ENCODE assay signal across 1 cellular context in genomic region chr14:91060472-91061308, GRCh38.
TF ChIP-seq lines count a peak whose summit lies in the region.

TSS of gene RPS6KA5 (minus strand) at chr14:91060641. CDS start at chr14:91060434, 207 bp downstream.

TF ChIP-seq in GM12878, 131 proteins besides CTCF, POLR2A, EP300 and RAD21 (continued from another document and continues in another):
- TF ChIP-seq, protein P1, sequence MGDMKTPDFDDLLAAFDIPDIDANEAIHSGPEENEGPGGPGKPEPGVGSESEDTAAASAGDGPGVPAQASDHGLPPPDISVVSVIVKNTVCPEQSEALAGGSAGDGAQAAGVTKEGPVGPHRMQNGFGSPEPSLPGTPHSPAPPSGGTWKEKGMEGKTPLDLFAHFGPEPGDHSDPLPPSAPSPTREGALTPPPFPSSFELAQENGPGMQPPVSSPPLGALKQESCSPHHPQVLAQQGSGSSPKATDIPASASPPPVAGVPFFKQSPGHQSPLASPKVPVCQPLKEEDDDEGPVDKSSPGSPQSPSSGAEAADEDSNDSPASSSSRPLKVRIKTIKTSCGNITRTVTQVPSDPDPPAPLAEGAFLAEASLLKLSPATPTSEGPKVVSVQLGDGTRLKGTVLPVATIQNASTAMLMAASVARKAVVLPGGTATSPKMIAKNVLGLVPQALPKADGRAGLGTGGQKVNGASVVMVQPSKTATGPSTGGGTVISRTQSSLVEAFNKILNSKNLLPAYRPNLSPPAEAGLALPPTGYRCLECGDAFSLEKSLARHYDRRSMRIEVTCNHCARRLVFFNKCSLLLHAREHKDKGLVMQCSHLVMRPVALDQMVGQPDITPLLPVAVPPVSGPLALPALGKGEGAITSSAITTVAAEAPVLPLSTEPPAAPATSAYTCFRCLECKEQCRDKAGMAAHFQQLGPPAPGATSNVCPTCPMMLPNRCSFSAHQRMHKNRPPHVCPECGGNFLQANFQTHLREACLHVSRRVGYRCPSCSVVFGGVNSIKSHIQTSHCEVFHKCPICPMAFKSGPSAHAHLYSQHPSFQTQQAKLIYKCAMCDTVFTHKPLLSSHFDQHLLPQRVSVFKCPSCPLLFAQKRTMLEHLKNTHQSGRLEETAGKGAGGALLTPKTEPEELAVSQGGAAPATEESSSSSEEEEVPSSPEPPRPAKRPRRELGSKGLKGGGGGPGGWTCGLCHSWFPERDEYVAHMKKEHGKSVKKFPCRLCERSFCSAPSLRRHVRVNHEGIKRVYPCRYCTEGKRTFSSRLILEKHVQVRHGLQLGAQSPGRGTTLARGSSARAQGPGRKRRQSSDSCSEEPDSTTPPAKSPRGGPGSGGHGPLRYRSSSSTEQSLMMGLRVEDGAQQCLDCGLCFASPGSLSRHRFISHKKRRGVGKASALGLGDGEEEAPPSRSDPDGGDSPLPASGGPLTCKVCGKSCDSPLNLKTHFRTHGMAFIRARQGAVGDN (IDR thresholded peaks at IDR 0.05), result peak; percentile 64
- TF ChIP-seq, protein P2, sequence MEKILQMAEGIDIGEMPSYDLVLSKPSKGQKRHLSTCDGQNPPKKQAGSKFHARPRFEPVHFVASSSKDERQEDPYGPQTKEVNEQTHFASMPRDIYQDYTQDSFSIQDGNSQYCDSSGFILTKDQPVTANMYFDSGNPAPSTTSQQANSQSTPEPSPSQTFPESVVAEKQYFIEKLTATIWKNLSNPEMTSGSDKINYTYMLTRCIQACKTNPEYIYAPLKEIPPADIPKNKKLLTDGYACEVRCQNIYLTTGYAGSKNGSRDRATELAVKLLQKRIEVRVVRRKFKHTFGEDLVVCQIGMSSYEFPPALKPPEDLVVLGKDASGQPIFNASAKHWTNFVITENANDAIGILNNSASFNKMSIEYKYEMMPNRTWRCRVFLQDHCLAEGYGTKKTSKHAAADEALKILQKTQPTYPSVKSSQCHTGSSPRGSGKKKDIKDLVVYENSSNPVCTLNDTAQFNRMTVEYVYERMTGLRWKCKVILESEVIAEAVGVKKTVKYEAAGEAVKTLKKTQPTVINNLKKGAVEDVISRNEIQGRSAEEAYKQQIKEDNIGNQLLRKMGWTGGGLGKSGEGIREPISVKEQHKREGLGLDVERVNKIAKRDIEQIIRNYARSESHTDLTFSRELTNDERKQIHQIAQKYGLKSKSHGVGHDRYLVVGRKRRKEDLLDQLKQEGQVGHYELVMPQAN (conservative IDR thresholded peaks at IDR 0.05), result peak; percentile 94
- no peak; the same call in 2 of the 3 replicates for TF ChIP-seq POU2F2 (IDR thresholded peaks at IDR 0.05; ENCODE audit: borderline replicate concordance, low read depth, low read length)
- TF ChIP-seq, protein P3, sequence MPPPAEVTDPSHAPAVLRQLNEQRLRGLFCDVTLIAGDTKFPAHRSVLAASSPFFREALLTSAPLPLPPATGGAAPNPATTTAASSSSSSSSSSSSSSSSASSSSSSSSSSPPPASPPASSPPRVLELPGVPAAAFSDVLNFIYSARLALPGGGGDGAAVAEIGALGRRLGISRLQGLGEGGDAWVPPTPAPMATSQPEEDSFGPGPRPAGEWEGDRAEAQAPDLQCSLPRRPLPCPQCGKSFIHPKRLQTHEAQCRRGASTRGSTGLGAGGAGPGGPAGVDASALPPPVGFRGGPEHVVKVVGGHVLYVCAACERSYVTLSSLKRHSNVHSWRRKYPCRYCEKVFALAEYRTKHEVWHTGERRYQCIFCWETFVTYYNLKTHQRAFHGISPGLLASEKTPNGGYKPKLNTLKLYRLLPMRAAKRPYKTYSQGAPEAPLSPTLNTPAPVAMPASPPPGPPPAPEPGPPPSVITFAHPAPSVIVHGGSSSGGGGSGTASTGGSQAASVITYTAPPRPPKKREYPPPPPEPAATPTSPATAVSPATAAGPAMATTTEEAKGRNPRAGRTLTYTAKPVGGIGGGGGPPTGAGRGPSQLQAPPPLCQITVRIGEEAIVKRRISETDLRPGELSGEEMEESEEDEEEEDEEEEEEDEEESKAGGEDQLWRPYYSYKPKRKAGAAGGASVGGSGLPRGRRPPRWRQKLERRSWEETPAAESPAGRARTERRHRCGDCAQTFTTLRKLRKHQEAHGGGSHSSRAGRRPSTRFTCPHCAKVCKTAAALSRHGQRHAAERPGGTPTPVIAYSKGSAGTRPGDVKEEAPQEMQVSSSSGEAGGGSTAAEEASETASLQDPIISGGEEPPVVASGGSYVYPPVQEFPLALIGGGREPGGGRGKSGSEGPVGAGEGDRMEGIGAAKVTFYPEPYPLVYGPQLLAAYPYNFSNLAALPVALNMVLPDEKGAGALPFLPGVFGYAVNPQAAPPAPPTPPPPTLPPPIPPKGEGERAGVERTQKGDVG (CRISPR knock-in tag; IDR thresholded peaks at IDR 0.05), result no peak
- no peak for TF ChIP-seq NR2C1 (IDR thresholded peaks at IDR 0.05)
- no peak for TF ChIP-seq BCL3 (IDR thresholded peaks at IDR 0.05; ENCODE audit: borderline replicate concordance, insufficient read depth, low read depth, low read length, poor library complexity, severe bottlenecking)
- no peak for TF ChIP-seq CEBPB (IDR thresholded peaks at IDR 0.05; ENCODE audit: borderline replicate concordance in 1 of 2, low read depth in 2 of 2, low read length in 2 of 2)
- no peak for TF ChIP-seq SREBF1 (IDR thresholded peaks at IDR 0.05; ENCODE audit: low read length)
- no peak for TF ChIP-seq NR2C2 (IDR thresholded peaks at IDR 0.05; ENCODE audit: borderline replicate concordance, control insufficient read depth, insufficient read length, low read depth)
- no peak for TF ChIP-seq ZNF592 (IDR thresholded peaks at IDR 0.05)
- no peak; the same call in 1 of the 2 replicates for TF ChIP-seq YY1 (IDR thresholded peaks at IDR 0.05; ENCODE audit: low read depth, low read length)
- 0 out of 2 replicates have a peak, but pooled peaks have one; percentile 30 for TF ChIP-seq MYB (IDR thresholded peaks at IDR 0.05; ENCODE audit: borderline replicate concordance, low read depth, low read length)
- no peak for TF ChIP-seq SIX5 (IDR thresholded peaks at IDR 0.05; ENCODE audit: low read depth, low read length, severe bottlenecking)
- TF ChIP-seq STAT3 (IDR thresholded peaks at IDR 0.05; ENCODE audit: low read depth, low read length), result no peak
- no peak for TF ChIP-seq ZBTB11 (CRISPR knock-in tag; IDR thresholded peaks at IDR 0.05)
- TF ChIP-seq MTA2 (IDR thresholded peaks at IDR 0.05; ENCODE audit: low read depth), result no peak
- TF ChIP-seq E4F1 (IDR thresholded peaks at IDR 0.05; ENCODE audit: borderline replicate concordance, partially characterized antibody), result peak; percentile 24
- peak; percentile 96 for TF ChIP-seq MAX (IDR thresholded peaks at IDR 0.05; ENCODE audit: low read depth, low read length)
- TF ChIP-seq, protein P4, sequence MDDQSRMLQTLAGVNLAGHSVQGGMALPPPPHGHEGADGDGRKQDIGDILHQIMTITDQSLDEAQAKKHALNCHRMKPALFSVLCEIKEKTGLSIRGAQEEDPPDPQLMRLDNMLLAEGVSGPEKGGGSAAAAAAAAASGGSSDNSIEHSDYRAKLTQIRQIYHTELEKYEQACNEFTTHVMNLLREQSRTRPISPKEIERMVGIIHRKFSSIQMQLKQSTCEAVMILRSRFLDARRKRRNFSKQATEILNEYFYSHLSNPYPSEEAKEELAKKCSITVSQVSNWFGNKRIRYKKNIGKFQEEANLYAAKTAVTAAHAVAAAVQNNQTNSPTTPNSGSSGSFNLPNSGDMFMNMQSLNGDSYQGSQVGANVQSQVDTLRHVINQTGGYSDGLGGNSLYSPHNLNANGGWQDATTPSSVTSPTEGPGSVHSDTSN (IDR thresholded peaks at IDR 0.05; ENCODE audit: insufficient replicate concordance, low read depth, low read length), result peak; percentile 97
- no peak for TF ChIP-seq MEF2B (IDR thresholded peaks at IDR 0.05; ENCODE audit: partially characterized antibody, poor library complexity, severe bottlenecking)
- TF ChIP-seq SUPT20H (IDR thresholded peaks at IDR 0.05; ENCODE audit: borderline replicate concordance, control insufficient read depth, low read depth, low read length), result no peak
- TF ChIP-seq NFIC (IDR thresholded peaks at IDR 0.05; ENCODE audit: low read depth, low read length), result no peak
- TF ChIP-seq EED (IDR thresholded peaks at IDR 0.05; ENCODE audit: low read depth), result no peak
- no peak for TF ChIP-seq ETV6 (conservative IDR thresholded peaks at IDR 0.05 in 1 of 2, IDR thresholded peaks at IDR 0.05 in 1 of 2; ENCODE audit: borderline replicate concordance in 1 of 2, low read depth in 1 of 2)
